Comparison of ENCODE assay signal across 11 cellular contexts in genomic region chr2:133841905-133842304, GRCh38.
DNase-seq lines count a peak whose midpoint lies in the region; ATAC-seq and TF ChIP-seq lines count a peak whose summit lies in the region.
"Had no signal": no experiment of that assay in that cellular context is flagged by ENCODE, and none has a peak within 500 bp of the region (broad histone marks: within the 10 kb centered on the region; RNA-seq: fewer than 3 reads in every experiment).

No MANE protein-coding gene starts in this region.

- H3K27ac ChIP-seq in SJSA1: peak overlapping the region; percentile 88
- H3K27ac ChIP-seq: sigmoid colon had no signal

- intact Hi-C loops in posterior vena cava (cut with DNase I): no loop called here

- H3K9me3 ChIP-seq in SJSA1 (replicated peaks): no peaks in the 10 kb centered on the region
- H3K9me3 ChIP-seq: sigmoid colon had no signal

- no peaks in the 10 kb centered on the region for H3K36me3 ChIP-seq in SJSA1
- H3K36me3 ChIP-seq: sigmoid colon had no signal

- H3K27me3 ChIP-seq in SJSA1 (replicated peaks): no peaks in the 10 kb centered on the region
- H3K27me3 ChIP-seq: sigmoid colon had no signal

- H3K4me1 ChIP-seq in SJSA1 (replicated peaks): peaks cover 47% of the 10 kb centered on the region
- H3K4me1 ChIP-seq: sigmoid colon had no signal

- TF ChIP-seq CTCF in fibroblast of pulmonary artery (IDR thresholded peaks at IDR 0.05; ENCODE audit: low read length, missing control alignments): no peak

- H3K4me3 ChIP-seq in SJSA1: no peak overlapping the region
- H3K4me3 ChIP-seq in fibroblast of pulmonary artery (replicated peaks; ENCODE audit: low read depth, low read length): no peak overlapping the region
- H3K4me3 ChIP-seq: sigmoid colon had no signal

- DNase-seq in Daoy (ENCODE audit: low read depth) (peak; percentile 90), SJSA1 (ENCODE audit: low read depth in 1 of 2, low spot score in 2 of 2) (peak; percentile 92 to 96), fibroblast of pulmonary artery (ENCODE audit: low read depth) (peak; percentile 98), posterior vena cava (ENCODE audit: low spot score) (peak; percentile 84), DMS114 treated with DMSO at 0.1 percent for 48 hours (lab: John Stamatoyannopoulos, UW; ENCODE audit: unreplicated experiment) (no peak)
- DNase-seq: islet precursor cell, NCI-H1105 treated with DMSO at 0.1 percent for 48 hours, sigmoid colon had no signal

- ATAC-seq in HG02678 (IDR thresholded peaks at IDR 0.05; ENCODE audit: unreplicated experiment) (no peak), HG03342 (IDR thresholded peaks at IDR 0.05; ENCODE audit: unreplicated experiment) (no peak), GM21381 (IDR thresholded peaks at IDR 0.05; ENCODE audit: unreplicated experiment) (no peak)
